ENCODE assay signal across 18 cellular contexts in the genomic region with DNA sequence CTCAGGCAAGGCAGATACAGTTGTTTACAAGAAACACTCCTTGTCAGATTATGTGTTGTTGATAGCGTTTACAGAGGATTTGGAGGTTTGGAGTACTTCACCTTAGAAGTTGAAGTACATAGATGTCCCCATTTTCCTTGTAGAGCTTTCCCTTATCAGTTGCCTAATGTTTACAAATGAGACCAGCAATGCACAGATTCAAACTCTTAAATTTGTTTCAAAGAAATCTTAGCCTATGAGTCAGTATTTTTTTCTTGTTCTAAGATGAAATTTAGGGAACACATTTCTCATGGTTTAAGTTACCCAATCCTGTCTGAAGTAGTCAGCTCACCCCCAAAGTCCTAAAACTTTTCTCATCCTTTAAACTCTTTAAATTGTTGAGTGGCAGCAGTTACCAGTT.
"Had no signal": no experiment of that assay in that cellular context is flagged by ENCODE, and none has a peak within 500 bp of the region (broad histone marks: within the 10 kb centered on the region; RNA-seq: fewer than 3 reads in every experiment).

No MANE protein-coding gene starts in this region.

- H3K4me3 ChIP-seq: dorsolateral prefrontal cortex, lung, smooth muscle cell had no signal

- H3K27ac ChIP-seq: dorsolateral prefrontal cortex, foreskin keratinocyte, neutrophil had no signal

- H3K36me3 ChIP-seq: neutrophil had no signal

- ATAC-seq: foreskin keratinocyte, left cardiac atrium, left ventricle myocardium superior had no signal

- DNase-seq: cortex of kidney; dorsolateral prefrontal cortex; effector CD8-positive, alpha-beta T cell; foreskin keratinocyte; immature natural killer cell; kidney; left cardiac atrium; left ventricle myocardium superior; mesenchymal stem cell; naive B cell; nephron progenitor cell; posterior cingulate gyrus; stimulated activated CD4-positive, alpha-beta T cell treated with anti-CD3 and anti-CD28 coated beads, Interleukin-2, amount 100 ng/mL, for 48 hours; stimulated activated naive CD4-positive, alpha-beta T cell treated with Interleukin-2 at 50 U/mL for 16 hours; trophoblast cell had no signal

- H3K4me1 ChIP-seq: foreskin keratinocyte had no signal

- H3K27me3 ChIP-seq: dorsolateral prefrontal cortex, foreskin keratinocyte had no signal

- H3K4me2 ChIP-seq: smooth muscle cell had no signal

- FAIRE-seq: kidney had no signal
